Comparison of ENCODE assay signal across 27 cellular contexts in the genomic region with DNA sequence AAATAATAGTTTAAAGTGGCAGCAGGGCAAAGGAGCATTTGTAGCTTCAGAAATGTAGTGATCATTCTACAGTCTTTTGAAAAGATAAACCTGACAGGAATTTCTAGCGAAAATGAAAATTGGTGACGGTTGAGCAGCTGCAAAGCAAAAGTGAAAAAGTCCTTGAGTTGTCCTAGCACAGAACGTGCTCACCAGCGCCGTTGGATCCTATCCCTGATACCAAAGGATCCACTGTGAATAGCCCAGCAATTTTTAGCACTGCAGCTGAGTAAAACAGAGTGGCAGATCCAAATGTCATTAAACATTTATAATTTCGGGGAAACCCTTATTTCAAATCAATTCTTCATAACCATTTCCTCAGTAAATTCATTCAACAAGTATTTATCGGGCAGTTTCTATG.
"Had no signal": no experiment of that assay in that cellular context is flagged by ENCODE, and none has a peak within 500 bp of the region (broad histone marks: within the 10 kb centered on the region; RNA-seq: fewer than 3 reads in every experiment).

No MANE protein-coding gene starts in this region.

- H3K36me3 ChIP-seq: ascending aorta, MG63 had no signal

- DNase-seq: activated B cell treated with CpG ODN at 0.5 μM for 24 hours; activated CD4-positive, alpha-beta memory T cell treated with anti-CD3 and anti-CD28 coated beads for 36 hours; activated CD4-positive, alpha-beta T cell treated with anti-CD3 and anti-CD28 coated beads, Interleukin-2, amount 10 ng/mL, durations not matched to agents 7 days and 5 days; activated CD8-positive, alpha-beta memory T cell treated with anti-CD3 and anti-CD28 coated beads for 24 hours; activated effector memory CD4-positive, alpha-beta T cell treated with anti-CD3 and anti-CD28 coated beads, Interleukin-2, amount 50 U/mL, for 16 hours; activated naive CD4-positive, alpha-beta T cell treated with Interleukin-2 at 50 U/mL for 16 hours; activated naive CD8-positive, alpha-beta T cell treated with anti-CD3 and anti-CD28 coated beads, Interleukin-2, amount 50 U/mL, for 24 hours; activated T-cell treated with anti-CD3 and anti-CD28 coated beads, Interleukin-2, amount 50 U/mL, for 4 hours; amniotic stem cell; body of pancreas; MG63; NCI-H1105; NCI-H1436; NCI-H187; NCI-H2081 treated with DMSO at 0.1 percent for 48 hours; NCI-H2227 treated with DMSO at 0.1 percent for 48 hours; NCI-H526; NCI-H774; OCI-M1; SHP77 treated with DMSO at 0.1 percent for 48 hours; T-helper 17 cell; T-helper 9 cell had no signal

- H3K9ac ChIP-seq: KMS-11 had no signal

- ATAC-seq: activated naive CD4-positive, alpha-beta T cell treated with anti-CD3 and anti-CD28 coated beads, Interleukin-2, amount 50 U/mL, for 72 hours; activated naive CD8-positive, alpha-beta T cell treated with anti-CD3 and anti-CD28 coated beads, Interleukin-2, amount 50 U/mL, for 24 hours; activated T-cell treated with anti-CD3 and anti-CD28 coated beads, Interleukin-2, amount 50 U/mL, for 4 hours; body of pancreas; Panc1; T-helper 17 cell had no signal

- H3K27me3 ChIP-seq: ascending aorta, MG63 had no signal

- H3K27ac ChIP-seq: ascending aorta, body of pancreas, KMS-11, RWPE1 had no signal

- H3K9me3 ChIP-seq: ascending aorta, body of pancreas, MG63 had no signal

- H3K4me3 ChIP-seq: ascending aorta, body of pancreas, MG63 had no signal

- H3K4me1 ChIP-seq: ascending aorta, body of pancreas had no signal
